In the genomic region with DNA sequence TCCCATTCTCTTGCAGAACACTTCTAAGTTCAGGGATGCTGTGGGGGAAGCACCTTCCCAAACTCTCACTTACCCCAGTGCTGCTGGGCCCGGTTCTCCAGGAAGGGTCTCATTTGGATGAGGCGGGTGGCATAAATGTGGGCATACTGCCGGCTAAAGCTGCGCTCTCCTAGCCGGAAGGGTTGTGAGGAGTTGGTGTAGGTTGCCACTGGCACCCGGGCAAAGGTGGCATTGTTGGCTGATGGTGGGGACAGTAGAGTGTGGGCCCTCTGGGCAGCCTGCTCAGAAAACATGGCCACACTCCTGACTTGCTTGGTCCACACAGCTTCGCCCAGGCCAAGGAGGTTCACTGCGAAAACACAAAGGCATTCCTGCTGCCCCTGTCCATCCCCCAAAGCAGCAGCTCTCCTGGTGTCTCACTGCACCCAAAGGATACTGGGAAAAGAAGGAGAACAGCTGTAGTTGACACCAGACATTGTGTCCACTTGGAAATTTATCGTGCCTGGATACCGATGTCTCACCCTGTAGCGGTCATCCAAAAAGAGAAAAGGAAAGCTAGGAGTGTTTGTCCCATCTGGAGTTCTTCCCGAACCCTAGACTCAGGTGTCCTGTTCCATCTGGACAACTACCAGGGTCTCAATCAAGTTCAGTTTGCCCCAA, we compare ENCODE assay signal across 1 cellular context.
TF ChIP-seq lines count a peak whose summit lies in the region.

No MANE protein-coding gene starts in this region.

TF ChIP-seq in HCT116, 20 proteins besides CTCF, POLR2A, EP300 and RAD21:
- TF ChIP-seq, protein P1, sequence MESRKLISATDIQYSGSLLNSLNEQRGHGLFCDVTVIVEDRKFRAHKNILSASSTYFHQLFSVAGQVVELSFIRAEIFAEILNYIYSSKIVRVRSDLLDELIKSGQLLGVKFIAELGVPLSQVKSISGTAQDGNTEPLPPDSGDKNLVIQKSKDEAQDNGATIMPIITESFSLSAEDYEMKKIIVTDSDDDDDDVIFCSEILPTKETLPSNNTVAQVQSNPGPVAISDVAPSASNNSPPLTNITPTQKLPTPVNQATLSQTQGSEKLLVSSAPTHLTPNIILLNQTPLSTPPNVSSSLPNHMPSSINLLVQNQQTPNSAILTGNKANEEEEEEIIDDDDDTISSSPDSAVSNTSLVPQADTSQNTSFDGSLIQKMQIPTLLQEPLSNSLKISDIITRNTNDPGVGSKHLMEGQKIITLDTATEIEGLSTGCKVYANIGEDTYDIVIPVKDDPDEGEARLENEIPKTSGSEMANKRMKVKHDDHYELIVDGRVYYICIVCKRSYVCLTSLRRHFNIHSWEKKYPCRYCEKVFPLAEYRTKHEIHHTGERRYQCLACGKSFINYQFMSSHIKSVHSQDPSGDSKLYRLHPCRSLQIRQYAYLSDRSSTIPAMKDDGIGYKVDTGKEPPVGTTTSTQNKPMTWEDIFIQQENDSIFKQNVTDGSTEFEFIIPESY (IDR thresholded peaks at IDR 0.05; ENCODE audit: extremely low read depth, insufficient replicate concordance, low read length), result no peak
- TF ChIP-seq, protein P2, sequence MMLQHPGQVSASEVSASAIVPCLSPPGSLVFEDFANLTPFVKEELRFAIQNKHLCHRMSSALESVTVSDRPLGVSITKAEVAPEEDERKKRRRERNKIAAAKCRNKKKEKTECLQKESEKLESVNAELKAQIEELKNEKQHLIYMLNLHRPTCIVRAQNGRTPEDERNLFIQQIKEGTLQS (IDR thresholded peaks at IDR 0.05), result no peak
- TF ChIP-seq CEBPB (IDR thresholded peaks at IDR 0.05; ENCODE audit: low read depth) (no peak), ZFX (IDR thresholded peaks at IDR 0.05) (no peak)
